26 cellular contexts compared by ENCODE assay signal in the genomic region with DNA sequence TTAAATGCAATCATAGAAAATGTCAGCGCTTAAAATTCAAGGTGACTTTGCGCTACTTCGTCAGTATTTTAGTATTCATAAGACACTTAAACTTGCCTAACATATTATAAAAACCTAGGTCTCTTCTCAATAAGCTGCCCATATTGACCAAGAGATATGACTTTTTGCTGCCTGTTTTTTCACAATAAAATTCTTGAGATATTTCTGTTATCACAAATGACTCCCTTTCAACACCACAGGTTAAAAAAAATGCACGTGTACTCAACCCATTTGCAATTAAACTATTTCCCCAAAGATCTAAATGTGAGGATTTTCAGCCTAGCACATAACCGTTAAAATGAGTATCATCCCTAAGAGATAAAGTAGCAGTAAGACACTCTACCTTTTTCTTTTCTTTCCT.
"Had no signal": no experiment of that assay in that cellular context is flagged by ENCODE, and none has a peak within 500 bp of the region (broad histone marks: within the 10 kb centered on the region; RNA-seq: fewer than 3 reads in every experiment).

No MANE protein-coding gene starts in this region.

- H3K9ac ChIP-seq: parathyroid adenoma had no signal

- DNase-seq: activated CD4-positive, alpha-beta T cell treated with anti-CD3 and anti-CD28 coated beads for 36 hours; activated CD4-positive, CD25-positive, alpha-beta regulatory T cell; activated CD8-positive, alpha-beta memory T cell treated with anti-CD3 and anti-CD28 coated beads, Interleukin-2, amount 10 ng/mL, durations not matched to agents 7 days and 5 days; activated CD8-positive, alpha-beta T cell treated with anti-CD3 and anti-CD28 coated beads, Interleukin-2, amount 10 ng/mL, durations not matched to agents 7 days and 5 days; activated naive CD8-positive, alpha-beta T cell treated with anti-CD3 and anti-CD28 coated beads, Interleukin-2, amount 50 U/mL, for 24 hours; activated T-cell treated with anti-CD3 and anti-CD28 coated beads, Interleukin-2, amount 50 U/mL, for 48 hours; amygdala; dorsolateral prefrontal cortex; effector memory CD4-positive, alpha-beta T cell; erythroblast; gastrocnemius medialis; hypothalamus; immature natural killer cell; kidney; left colon; naive thymus-derived CD4-positive, alpha-beta T cell; psoas muscle; stimulated activated CD4-positive, alpha-beta T cell treated with anti-CD3 and anti-CD28 coated beads, Interleukin-4, amount 100 ng/mL, for 1 hour; uterus had no signal

- H3K9me3 Mint-ChIP-seq: activated naive CD4-positive, alpha-beta T cell treated with anti-CD3 and anti-CD28 coated beads, Interleukin-2, amount 50 U/mL, for 24 hours; activated naive CD8-positive, alpha-beta T cell treated with anti-CD3 and anti-CD28 coated beads, Interleukin-2, amount 50 U/mL, for 24 hours; activated T-helper 2 cell treated with anti-CD3 and anti-CD28 coated beads, Interferon-gamma antibody, Interleukin-2, Interleukin-4, amounts not matched to agents 10 μg/mL and 5 μg/mL and 100 μg/mL, durations not matched to agents 14 hours and 24 hours and 36 hours; immature natural killer cell; naive thymus-derived CD4-positive, alpha-beta T cell; stimulated activated naive CD8-positive, alpha-beta T cell treated with anti-CD3 and anti-CD28 coated beads, Interleukin-15, Interleukin-2, amounts not matched to agents 100 ng/mL and 50 ng/mL, for 24 hours; type B pancreatic cell had no signal

- H3K4me3 ChIP-seq: coronary artery, dorsolateral prefrontal cortex, gastrocnemius medialis, psoas muscle, thoracic aorta, uterus had no signal

- H3K4me3 Mint-ChIP-seq: activated CD4-positive, alpha-beta T cell treated with anti-CD3 and anti-CD28 coated beads for 36 hours; activated CD8-positive, alpha-beta memory T cell treated with anti-CD3 and anti-CD28 coated beads, Interleukin-2, amount 10 ng/mL, durations not matched to agents 7 days and 5 days; activated CD8-positive, alpha-beta T cell treated with anti-CD3 and anti-CD28 coated beads, Interleukin-2, amount 10 ng/mL, durations not matched to agents 7 days and 5 days; activated naive CD4-positive, alpha-beta T cell treated with anti-CD3 and anti-CD28 coated beads, Interleukin-2, amount 50 U/mL, for 24 hours; activated naive CD8-positive, alpha-beta T cell treated with anti-CD3 and anti-CD28 coated beads, Interleukin-2, amount 50 U/mL, for 24 hours; immature natural killer cell; naive thymus-derived CD4-positive, alpha-beta T cell; stimulated activated naive CD8-positive, alpha-beta T cell treated with anti-CD3 and anti-CD28 coated beads, Interleukin-15, Interleukin-2, amounts not matched to agents 100 ng/mL and 50 ng/mL, for 24 hours; type B pancreatic cell had no signal

- H3K27me3 Mint-ChIP-seq: activated CD4-positive, alpha-beta T cell treated with anti-CD3 and anti-CD28 coated beads for 36 hours; activated CD8-positive, alpha-beta memory T cell treated with anti-CD3 and anti-CD28 coated beads, Interleukin-2, amount 10 ng/mL, durations not matched to agents 7 days and 5 days; activated naive CD4-positive, alpha-beta T cell treated with anti-CD3 and anti-CD28 coated beads, Interleukin-2, amount 50 U/mL, for 24 hours; activated naive CD8-positive, alpha-beta T cell treated with anti-CD3 and anti-CD28 coated beads, Interleukin-2, amount 50 U/mL, for 24 hours; naive thymus-derived CD4-positive, alpha-beta T cell; stimulated activated naive CD8-positive, alpha-beta T cell treated with anti-CD3 and anti-CD28 coated beads, Interleukin-15, Interleukin-2, amounts not matched to agents 100 ng/mL and 50 ng/mL, for 24 hours; type B pancreatic cell had no signal

- H3K27ac ChIP-seq: coronary artery, dorsolateral prefrontal cortex, gastrocnemius medialis, parathyroid adenoma, psoas muscle, thoracic aorta, uterus had no signal

- H2AFZ ChIP-seq: parathyroid adenoma had no signal

- ATAC-seq: activated CD4-positive, alpha-beta T cell treated with anti-CD3 and anti-CD28 coated beads for 36 hours; activated CD8-positive, alpha-beta memory T cell treated with anti-CD3 and anti-CD28 coated beads, Interleukin-2, amount 10 ng/mL, durations not matched to agents 7 days and 5 days; activated CD8-positive, alpha-beta T cell treated with anti-CD3 and anti-CD28 coated beads, Interleukin-2, amount 10 ng/mL, durations not matched to agents 7 days and 5 days; activated naive CD8-positive, alpha-beta T cell treated with anti-CD3 and anti-CD28 coated beads, Interleukin-2, amount 50 U/mL, for 24 hours; gastrocnemius medialis; left colon; naive thymus-derived CD4-positive, alpha-beta T cell; psoas muscle had no signal

- H3K27me3 ChIP-seq: dorsolateral prefrontal cortex, gastrocnemius medialis, uterus had no signal

- H3K9me3 ChIP-seq: gastrocnemius medialis, psoas muscle, thoracic aorta, uterus had no signal

- H3K27ac Mint-ChIP-seq: activated CD4-positive, alpha-beta T cell treated with anti-CD3 and anti-CD28 coated beads for 36 hours; activated CD8-positive, alpha-beta memory T cell treated with anti-CD3 and anti-CD28 coated beads, Interleukin-2, amount 10 ng/mL, durations not matched to agents 7 days and 5 days; activated CD8-positive, alpha-beta T cell treated with anti-CD3 and anti-CD28 coated beads, Interleukin-2, amount 10 ng/mL, durations not matched to agents 7 days and 5 days; activated naive CD4-positive, alpha-beta T cell treated with anti-CD3 and anti-CD28 coated beads, Interleukin-2, amount 50 U/mL, for 24 hours; activated naive CD8-positive, alpha-beta T cell treated with anti-CD3 and anti-CD28 coated beads, Interleukin-2, amount 50 U/mL, for 24 hours; activated T-helper 2 cell treated with anti-CD3 and anti-CD28 coated beads, Interferon-gamma antibody, Interleukin-2, Interleukin-4, amounts not matched to agents 10 μg/mL and 5 μg/mL and 100 μg/mL, durations not matched to agents 14 hours and 24 hours and 36 hours; immature natural killer cell; naive thymus-derived CD4-positive, alpha-beta T cell; type B pancreatic cell had no signal

- H3K36me3 ChIP-seq: gastrocnemius medialis, thoracic aorta, uterus had no signal
